ENCODE assay signal across 8 cellular contexts in the genomic region with DNA sequence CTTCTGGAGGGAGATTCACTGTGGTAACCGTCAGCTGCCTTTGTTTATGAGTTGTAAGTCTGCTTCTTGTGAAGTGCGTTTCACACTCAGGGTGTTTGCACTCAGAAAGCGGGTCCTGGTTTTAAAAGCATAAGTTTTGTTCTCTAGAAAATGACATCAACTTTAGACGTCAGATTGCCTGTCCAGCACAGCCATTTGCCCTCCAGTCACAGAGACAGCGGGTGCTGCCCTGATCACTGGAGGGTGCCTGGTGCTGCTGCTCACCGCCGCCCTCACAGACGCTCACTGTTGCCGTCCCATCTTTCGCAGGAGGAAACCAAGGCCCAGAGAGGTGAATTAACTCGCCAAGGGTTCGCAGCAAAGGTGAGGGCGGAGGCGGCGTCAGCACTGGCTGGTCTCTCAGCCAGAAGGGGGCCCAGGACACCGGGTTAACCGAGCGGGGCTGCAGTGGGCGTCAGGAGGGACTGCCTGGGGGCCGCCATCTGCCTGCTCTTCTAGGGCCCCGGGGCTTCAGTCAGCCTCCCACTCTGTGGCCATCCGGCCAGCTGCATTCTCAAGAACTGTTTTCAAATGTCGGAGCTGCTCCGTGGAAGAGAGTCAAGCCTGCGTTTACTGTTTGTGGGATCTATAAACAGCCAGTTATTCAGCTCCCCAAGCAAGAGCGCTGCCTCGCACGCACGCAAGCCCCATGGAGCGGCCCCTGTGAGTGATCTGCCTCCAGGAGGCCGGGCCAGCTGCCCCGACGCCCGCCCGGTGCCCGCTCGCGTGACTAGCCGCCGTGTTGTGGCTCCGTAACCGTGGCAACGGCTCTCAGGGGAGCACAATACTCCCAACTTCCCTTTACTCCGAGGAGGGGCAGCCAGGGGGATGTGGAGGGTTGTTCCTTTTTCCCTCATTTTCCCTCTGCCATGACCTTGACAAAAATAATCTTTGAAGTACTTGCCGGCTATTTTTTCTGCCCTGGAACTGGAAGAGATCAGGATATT. TPM values are rescaled to one million over a fixed set of nuclear protein-coding genes. Genes with fewer than 3 reads are reported as not detected.
A peak's percentile ranks its signal among the peaks of the same experiment; 100 is the strongest.
DNase-seq lines count a peak whose midpoint lies in the region; ATAC-seq and TF ChIP-seq lines count a peak whose summit lies in the region.

No MANE protein-coding gene starts in this region.

- peak; percentile 80 for ATAC-seq in GM18868 (IDR thresholded peaks at IDR 0.05; ENCODE audit: unreplicated experiment)
- ATAC-seq in HG03025 (IDR thresholded peaks at IDR 0.05; ENCODE audit: low FRiP score, unreplicated experiment) = peak; percentile 46

- TF ChIP-seq CTCF in WERI-Rb-1 (IDR thresholded peaks at IDR 0.05; ENCODE audit: low read depth, low read length) = no peak

- no peak overlapping the region for H3K27ac ChIP-seq in WERI-Rb-1
- H3K27ac ChIP-seq in esophagus (ENCODE audit: low read depth in 2 of 2, low read length in 1 of 2) = peak overlapping the region; percentile 69 to 83

- H3K36me3 ChIP-seq in WERI-Rb-1 = no peaks in the 10 kb centered on the region
- H3K36me3 ChIP-seq in esophagus (ENCODE audit: control insufficient read depth in 2 of 2, insufficient read depth in 2 of 2, low read length in 1 of 2) = no peaks in the 10 kb centered on the region

- H3K4me1 ChIP-seq in esophagus (ENCODE audit: control insufficient read depth in 2 of 2, insufficient read depth in 2 of 2, low read length in 1 of 2) = peaks cover 4 to 7% of the 10 kb centered on the region in 2 donors

- WGBS in esophagus, 2 donors = 23 to 30% methylated on average over 45 of the region's 45 CpGs

- H3K4me3 ChIP-seq in WERI-Rb-1 (ENCODE audit: low read depth, low read length) (no peak overlapping the region), esophagus (ENCODE audit: low read depth in 1 of 2, low read length in 2 of 2) (peak overlapping the region in 1 of 2 donors; percentile 1)

- H3K27me3 ChIP-seq in WERI-Rb-1 (ENCODE audit: insufficient read depth, low read depth, severe bottlenecking) = no peaks in the 10 kb centered on the region
- H3K27me3 ChIP-seq in esophagus (ENCODE audit: control insufficient read depth in 1 of 2, insufficient read depth in 2 of 2, low read length in 2 of 2) = no peaks in the 10 kb centered on the region

- peak; percentile 97 for DNase-seq in AG08396 (ENCODE audit: low spot score)
- DNase-seq in NCI-H1930 (lab: John Stamatoyannopoulos, UW) = peak; percentile 99
- peak; percentile 40 for DNase-seq in WERI-Rb-1
- DNase-seq in myocyte (ENCODE audit: low read depth) = peak; percentile 100
- peak; percentile 96 for DNase-seq in stromal cell of bone marrow (ENCODE audit: low read depth)

- H3K9me3 ChIP-seq in WERI-Rb-1 (ENCODE audit: severe bottlenecking) (peaks cover 2% of the 10 kb centered on the region), esophagus (ENCODE audit: control insufficient read depth in 2 of 2, insufficient read depth in 1 of 2, low read depth in 1 of 2, low read length in 1 of 2) (no peaks in the 10 kb centered on the region)

RNA-seq across cellular contexts. Expression of gene EXOC3, which starts 43.4 kb away (rescaled TPM):
- 10 to 100 TPM; 40.3 to 49.1 TPM for polyA plus RNA-seq in esophagus
- 67.8 and 71.0 TPM in 2 replicates for total RNA-seq in myocyte
- polyA plus RNA-seq in myocyte (2012) = 58.6 TPM

Comparison
In these comparisons a context has a peak if more than half of its experiments do, and no peak if none do; other contexts are left out.
1. DNase-seq: peak in every context shown above with its lines; median percentile 100 in myocyte; 99 in NCI-H1930; 97 in AG08396; 96 in stromal cell of bone marrow; 40 in WERI-Rb-1.